8 cellular contexts compared by ENCODE assay signal in the genomic region with DNA sequence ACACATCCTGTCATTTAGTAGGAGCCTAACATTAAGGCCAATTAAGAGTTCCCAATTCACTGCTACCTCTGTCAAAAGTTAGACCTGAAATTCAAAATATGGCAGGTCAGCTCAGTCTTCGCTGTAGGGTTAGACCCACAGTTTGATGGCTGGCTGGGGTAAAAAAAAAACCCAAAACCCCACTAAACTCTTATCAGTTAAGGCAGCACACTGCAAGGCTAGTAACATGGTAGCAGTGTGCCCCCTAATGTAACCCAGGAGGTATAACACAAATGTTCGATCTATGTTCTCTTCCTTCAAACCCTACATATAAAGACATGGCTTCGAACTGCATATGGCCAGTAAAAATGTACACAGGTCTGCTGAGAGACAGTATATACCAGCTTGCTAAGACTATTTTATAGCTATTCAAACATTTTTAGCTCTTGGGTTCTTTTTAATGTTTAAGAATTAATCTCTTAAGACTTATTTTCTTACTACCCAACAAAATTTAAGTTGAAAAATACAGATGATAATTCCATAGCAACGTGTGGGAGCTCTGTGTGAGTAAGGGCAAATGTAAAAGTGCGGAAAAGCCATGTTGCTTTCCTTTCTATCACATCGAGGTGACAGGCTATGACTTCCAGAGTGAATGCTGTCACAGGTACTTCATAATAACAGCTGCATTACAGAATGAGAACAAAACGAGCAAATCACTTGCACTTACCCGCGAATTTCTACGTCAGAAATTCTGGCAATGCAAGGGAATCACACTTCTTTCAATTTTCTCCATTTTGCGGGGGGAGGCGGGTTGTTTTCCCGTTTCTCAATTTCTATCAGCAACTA.
DNase-seq lines count a peak whose midpoint lies in the region; ATAC-seq, FAIRE-seq and TF ChIP-seq lines count a peak whose summit lies in the region.

No MANE protein-coding gene starts in this region.

- POLR2A ChIA-PET in HepG2 (lab: Yijun Ruan, JAX): no interaction called here

- H3K9me2 ChIP-seq in Loucy (replicated peaks; ENCODE audit: low read depth, low read length): no peaks in the 10 kb centered on the region

- WGBS in HepG2 (ENCODE audit: low lambda C conversion rate): 92% methylated on average over 13 of the region's 13 CpGs

- H3K27ac ChIP-seq in VCaP: peak overlapping the region; percentile 35
- no peak overlapping the region for H3K27ac ChIP-seq in HepG2 (ENCODE audit: extremely low read length, insufficient read depth, low read length)

- FAIRE-seq in HepG2 (lab: Jason Lieb, UNC): no peak

- BruUV-seq in HepG2 (replicated peaks; lab: Mats Ljungman, UMichigan): no TSS peak

- H3K36me3 ChIP-seq in Loucy (ENCODE audit: insufficient read depth, low read length): no peaks in the 10 kb centered on the region
- H3K36me3 ChIP-seq in HepG2 (replicated peaks in 1 of 2; ENCODE audit: control insufficient read depth in 1 of 2, insufficient read depth in 2 of 2, low read length in 2 of 2): peaks cover 9 to 16% of the 10 kb centered on the region in 2 experiments; a peak in 4 of 5 replicates

- H3F3A ChIP-seq in Loucy (ENCODE audit: low read depth): no peaks in the 10 kb centered on the region

- no peaks in the 10 kb centered on the region for H3K79me2 ChIP-seq in Loucy (ENCODE audit: insufficient read depth, low read length)
- H3K79me2 ChIP-seq in HepG2 (ENCODE audit: insufficient read depth, low read length): no peaks in the 10 kb centered on the region

- TF ChIP-seq CTCF in Loucy (conservative IDR thresholded peaks at IDR 0.05; ENCODE audit: low read length) (peak; percentile 87), VCaP (conservative IDR thresholded peaks at IDR 0.05) (peak; percentile 85), HepG2 (CRISPR knock-in tag; IDR thresholded peaks at IDR 0.05) (peak; percentile 64)

- TF ChIP-seq RAD21 in HepG2 (CRISPR knock-in tag; IDR thresholded peaks at IDR 0.05): no peak

- in situ Hi-C loops in HepG2 (cut with HindIII; ENCODE audit: extremely low pct_ligation_motif_present, low pct_unique_long_range_greater_than_20kb): loop anchor here (25.0 kb wide), 2 partner anchors 393 to 643 kb away; partner anchors contain the start of gene LRRN3

- no peak overlapping the region for H2AFZ ChIP-seq in Loucy (ENCODE audit: low read length)
- no peak overlapping the region for H2AFZ ChIP-seq in HepG2 (ENCODE audit: low read length)

- no peak for TF ChIP-seq EP300 in HepG2 (IDR thresholded peaks at IDR 0.05; ENCODE audit: low read depth in 2 of 2, low read length in 2 of 2)
- no peak for TF ChIP-seq EP300 in HepG2 (CRISPR knock-in tag; IDR thresholded peaks at IDR 0.05; ENCODE audit: borderline replicate concordance)

- peak; percentile 67 for ATAC-seq in GM21526 (IDR thresholded peaks at IDR 0.05; ENCODE audit: low FRiP score, unreplicated experiment)
- ATAC-seq in HepG2: peak; percentile 72

- CTCF ChIA-PET in HepG2 (lab: Yijun Ruan, JAX; ENCODE audit: low intra/inter-chr PET ratio, low total read pairs): interaction anchor here (0.7 kb wide), 1 partner anchor 640 kb away, joined by 3 read pairs; no protein-coding TSS in a partner anchor

- no peaks in the 10 kb centered on the region for H3K9me3 ChIP-seq in Loucy (ENCODE audit: insufficient read depth, low read depth, low read length)
- H3K9me3 ChIP-seq in HepG2 (ENCODE audit: low read length): no peaks in the 10 kb centered on the region

- no peak overlapping the region for H3K4me2 ChIP-seq in Loucy (ENCODE audit: low read depth, low read length, poor library complexity, severe bottlenecking)
- H3K4me2 ChIP-seq in HepG2 (ENCODE audit: low read depth, low read length): no peak overlapping the region

- H4K20me1 ChIP-seq in Loucy (ENCODE audit: insufficient read depth, low read length, poor library complexity, severe bottlenecking) (no peaks in the 10 kb centered on the region), HepG2 (ENCODE audit: insufficient read depth, low read length) (no peaks in the 10 kb centered on the region)

- intact Hi-C loops in HepG2 (cut with micrococcal nuclease; ENCODE audit: unreplicated experiment): no loop called here
- intact Hi-C loops in posterior vena cava (cut with DNase I): loop anchor here (5.0 to 10.0 kb wide), 3 partner anchors 306 to 1752 kb away; partner anchors contain the start of gene LRRN3 (in 2 of the 2)

- no peak overlapping the region for H3K9ac ChIP-seq in Loucy (ENCODE audit: low read depth, low read length, poor library complexity, severe bottlenecking)
- no peak overlapping the region for H3K9ac ChIP-seq in HepG2 (ENCODE audit: insufficient read depth, low read depth, low read length)

- DNase-seq in EH (ENCODE audit: low read depth): peak; percentile 50
- peak; percentile 24 for DNase-seq in HepG2 (ENCODE audit: low spot score)
- DNase-seq in posterior vena cava (ENCODE audit: low spot score): no peak
- DNase-seq in stimulated activated naive CD4-positive, alpha-beta T cell (lab: John Stamatoyannopoulos, UW): no peak
- no peak for DNase-seq in activated CD4-positive, alpha-beta T cell treated with anti-CD3 and anti-CD28 coated beads for 48 hours

- no peaks in the 10 kb centered on the region for H3K27me3 ChIP-seq in Loucy (ENCODE audit: insufficient read depth, low read length, poor library complexity, severe bottlenecking)
- no peaks in the 10 kb centered on the region for H3K27me3 ChIP-seq in HepG2 (ENCODE audit: control insufficient read depth in 1 of 2, insufficient read depth in 2 of 2, low read length in 2 of 2)

- H3K4me1 ChIP-seq in Loucy (ENCODE audit: insufficient read depth, low read length, poor library complexity, severe bottlenecking) (no peaks in the 10 kb centered on the region), HepG2 (ENCODE audit: insufficient read depth, low read length) (no peaks in the 10 kb centered on the region)

- H3K4me3 ChIP-seq in Loucy (ENCODE audit: low read length, poor library complexity, severe bottlenecking) (no peak overlapping the region), HepG2 (replicated peaks in 1 of 3; ENCODE audit: insufficient read depth in 1 of 3, low read depth in 2 of 3, low read length in 3 of 3) (no peak overlapping the region)

- no peak for TF ChIP-seq POLR2A in HepG2 (IDR thresholded peaks at IDR 0.05; ENCODE audit: insufficient read depth in 1 of 2, low read depth in 2 of 2, low read length in 2 of 2)

TF ChIP-seq in HepG2, 621 proteins besides CTCF, POLR2A, EP300 and RAD21:
- TF ChIP-seq ZNF580 (CRISPR knock-in tag; IDR thresholded peaks at IDR 0.05; ENCODE audit: borderline replicate concordance, low read depth) (no peak), THRA (CRISPR knock-in tag; IDR thresholded peaks at IDR 0.05; ENCODE audit: borderline replicate concordance) (no peak), FOXA3 (CRISPR knock-in tag; IDR thresholded peaks at IDR 0.05) (no peak), SIN3B (IDR thresholded peaks at IDR 0.05; ENCODE audit: low read length) (no peak), NKX3-1 (CRISPR knock-in tag; IDR thresholded peaks at IDR 0.05) (no peak), RXRA (CRISPR knock-in tag; IDR thresholded peaks at IDR 0.05) (no peak), ZNF264 (CRISPR knock-in tag; IDR thresholded peaks at IDR 0.05) (no peak), STAG1 (CRISPR knock-in tag; IDR thresholded peaks at IDR 0.05) (peak; percentile 67)
- TF ChIP-seq, protein P1, sequence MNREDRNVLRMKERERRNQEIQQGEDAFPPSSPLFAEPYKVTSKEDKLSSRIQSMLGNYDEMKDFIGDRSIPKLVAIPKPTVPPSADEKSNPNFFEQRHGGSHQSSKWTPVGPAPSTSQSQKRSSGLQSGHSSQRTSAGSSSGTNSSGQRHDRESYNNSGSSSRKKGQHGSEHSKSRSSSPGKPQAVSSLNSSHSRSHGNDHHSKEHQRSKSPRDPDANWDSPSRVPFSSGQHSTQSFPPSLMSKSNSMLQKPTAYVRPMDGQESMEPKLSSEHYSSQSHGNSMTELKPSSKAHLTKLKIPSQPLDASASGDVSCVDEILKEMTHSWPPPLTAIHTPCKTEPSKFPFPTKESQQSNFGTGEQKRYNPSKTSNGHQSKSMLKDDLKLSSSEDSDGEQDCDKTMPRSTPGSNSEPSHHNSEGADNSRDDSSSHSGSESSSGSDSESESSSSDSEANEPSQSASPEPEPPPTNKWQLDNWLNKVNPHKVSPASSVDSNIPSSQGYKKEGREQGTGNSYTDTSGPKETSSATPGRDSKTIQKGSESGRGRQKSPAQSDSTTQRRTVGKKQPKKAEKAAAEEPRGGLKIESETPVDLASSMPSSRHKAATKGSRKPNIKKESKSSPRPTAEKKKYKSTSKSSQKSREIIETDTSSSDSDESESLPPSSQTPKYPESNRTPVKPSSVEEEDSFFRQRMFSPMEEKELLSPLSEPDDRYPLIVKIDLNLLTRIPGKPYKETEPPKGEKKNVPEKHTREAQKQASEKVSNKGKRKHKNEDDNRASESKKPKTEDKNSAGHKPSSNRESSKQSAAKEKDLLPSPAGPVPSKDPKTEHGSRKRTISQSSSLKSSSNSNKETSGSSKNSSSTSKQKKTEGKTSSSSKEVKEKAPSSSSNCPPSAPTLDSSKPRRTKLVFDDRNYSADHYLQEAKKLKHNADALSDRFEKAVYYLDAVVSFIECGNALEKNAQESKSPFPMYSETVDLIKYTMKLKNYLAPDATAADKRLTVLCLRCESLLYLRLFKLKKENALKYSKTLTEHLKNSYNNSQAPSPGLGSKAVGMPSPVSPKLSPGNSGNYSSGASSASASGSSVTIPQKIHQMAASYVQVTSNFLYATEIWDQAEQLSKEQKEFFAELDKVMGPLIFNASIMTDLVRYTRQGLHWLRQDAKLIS (CRISPR knock-in tag; IDR thresholded peaks at IDR 0.05): no peak
TF ChIP-seq in HepG2: peak in this region for 1.

Comparison
In these comparisons a context has a peak if more than half of its experiments do, and no peak if none do; other contexts are left out.
1. DNase-seq: peak in EH (single experiment) and HepG2 (single experiment); none in posterior vena cava (single experiment), stimulated activated naive CD4-positive, alpha-beta T cell (0 of 6) and activated CD4-positive, alpha-beta T cell treated with anti-CD3 and anti-CD28 coated beads for 48 hours (single experiment).
2. Peak in every context shown above with its lines, with median percentiles within 50 percentile points of each other: CTCF ChIP-seq.